Comparison of ENCODE assay signal across 9 cellular contexts in genomic region chrX:50067435-50068292, GRCh38.
DNase-seq lines count a peak whose midpoint lies in the region; ATAC-seq and TF ChIP-seq lines count a peak whose summit lies in the region.
"Had no signal": no experiment of that assay in that cellular context is flagged by ENCODE, and none has a peak within 500 bp of the region (broad histone marks: within the 10 kb centered on the region; RNA-seq: fewer than 3 reads in every experiment).

No MANE protein-coding gene starts in this region.

- H3K27me3 ChIP-seq in GM23338 (ENCODE audit: insufficient read depth): no peaks in the 10 kb centered on the region
- H3K27me3 ChIP-seq in right cardiac atrium (ENCODE audit: control insufficient read depth, insufficient read depth): no peaks in the 10 kb centered on the region

- no peaks in the 10 kb centered on the region for H3K36me3 Mint-ChIP-seq in GM23338 (ENCODE audit: low read depth)

- peaks cover 4% of the 10 kb centered on the region; the same call in 1 of the 2 replicates for H3K4me1 ChIP-seq in GM23338 (ENCODE audit: insufficient read depth)
- no peaks in the 10 kb centered on the region for H3K4me1 ChIP-seq in right cardiac atrium (ENCODE audit: control insufficient read depth, insufficient read depth, low read length)

- H3K4me2 ChIP-seq in GM23338: peak overlapping the region; percentile 62

- H3F3A ChIP-seq in GM23338 (replicated peaks; ENCODE audit: low read depth): no peaks in the 10 kb centered on the region

- H3K9me3 Mint-ChIP-seq in GM23338: no peaks in the 10 kb centered on the region

- H3K9me2 ChIP-seq in GM23338 (ENCODE audit: insufficient read depth): no peaks in the 10 kb centered on the region

- no peak for TF ChIP-seq CTCF in GM23338 (conservative IDR thresholded peaks at IDR 0.05; ENCODE audit: low read depth in 2 of 2)
- no peak for TF ChIP-seq CTCF in fibroblast of the aortic adventitia (IDR thresholded peaks at IDR 0.05; ENCODE audit: insufficient read depth, low read length)

- peak overlapping the region; percentile 61 for H3K4me3 Mint-ChIP-seq in GM23338

- 20% methylated on average over 9 of the region's 9 CpGs for WGBS in right cardiac atrium

- intact Hi-C loops in right cardiac atrium (cut with DNase I): no loop called here

- ATAC-seq in GM23338: peak; percentile 96
- no peak for ATAC-seq in right cardiac atrium
- ATAC-seq in GM18502 (IDR thresholded peaks at IDR 0.05; ENCODE audit: poor library complexity, unreplicated experiment): no peak

- H2AFZ ChIP-seq in GM23338: no peak overlapping the region

- no peaks in the 10 kb centered on the region for H3K36me3 ChIP-seq in GM23338 (ENCODE audit: insufficient read depth)

- H3K27ac Mint-ChIP-seq in GM23338: peak overlapping the region; percentile 87

- no peaks in the 10 kb centered on the region for H3K79me2 ChIP-seq in GM23338 (replicated peaks; ENCODE audit: insufficient read depth)

- H3K9me3 ChIP-seq in right cardiac atrium (ENCODE audit: control insufficient read depth, low read length): no peaks in the 10 kb centered on the region

- no peaks in the 10 kb centered on the region for H4K20me1 ChIP-seq in GM23338 (replicated peaks; ENCODE audit: insufficient read depth)

- peak overlapping the region; percentile 37 for H3K4me3 ChIP-seq in GM23338
- H3K4me3 ChIP-seq in fibroblast of the aortic adventitia (ENCODE audit: low read depth, low read length): no peak overlapping the region
- no peak overlapping the region for H3K4me3 ChIP-seq in right cardiac atrium (ENCODE audit: low read length)

- H3K27ac ChIP-seq in GM23338 (ENCODE audit: low read depth) (peak overlapping the region; percentile 82), right cardiac atrium (ENCODE audit: low read length) (no peak overlapping the region)

- DNase-seq in GM23338 (ENCODE audit: low spot score) (peak; percentile 79), NCI-H748 treated with DMSO at 0.1 percent for 48 hours (lab: John Stamatoyannopoulos, UW) (peak; percentile 73), fibroblast of the aortic adventitia (ENCODE audit: low read depth) (peak; percentile 33), occipital lobe (lab: John Stamatoyannopoulos, UW) (peak; percentile 1), right cardiac atrium (no peak), OCI-M2 (lab: John Stamatoyannopoulos, UW; ENCODE audit: unreplicated experiment) (no peak)
- no peak for DNase-seq in activated naive CD4-positive, alpha-beta T cell (lab: John Stamatoyannopoulos, UW)
- DNase-seq: activated naive CD4-positive, alpha-beta T cell treated with Interleukin-2 at 50 U/mL for 16 hours had no signal

- H3K4me1 Mint-ChIP-seq in GM23338: peaks cover 9% of the 10 kb centered on the region

- no peaks in the 10 kb centered on the region for H3K27me3 Mint-ChIP-seq in GM23338 (ENCODE audit: insufficient read depth, low read depth, poor library complexity)

TF ChIP-seq in GM23338, 12 proteins besides CTCF, POLR2A, EP300 and RAD21:
- peak; percentile 69 for TF ChIP-seq CREB1 (CRISPR knock-in tag; IDR thresholded peaks at IDR 0.05; ENCODE audit: low read depth)
- no peak for TF ChIP-seq ZNF114 (CRISPR knock-in tag; IDR thresholded peaks at IDR 0.05)

Comparison
In these comparisons a context has a peak if more than half of its experiments do, and no peak if none do; other contexts are left out.
1. DNase-seq: peak in GM23338 (single experiment), NCI-H748 treated with DMSO at 0.1 percent for 48 hours (single experiment), fibroblast of the aortic adventitia (single experiment) and occipital lobe (single experiment); none in activated naive CD4-positive, alpha-beta T cell (0 of 4), right cardiac atrium (0 of 3) and OCI-M2 (single experiment).